8 cellular contexts compared by ENCODE assay signal in genomic region chr18:78875268-78875997, GRCh38.
DNase-seq lines count a peak whose midpoint lies in the region; ATAC-seq, FAIRE-seq and TF ChIP-seq lines count a peak whose summit lies in the region.

No MANE protein-coding gene starts in this region.

- H3K27ac ChIP-seq in RWPE2 (ENCODE audit: poor library complexity, severe bottlenecking) (no peak overlapping the region), small intestine (ENCODE audit: low read depth in 1 of 2, low read length in 1 of 2) (no peak overlapping the region)

- TF ChIP-seq CTCF in RWPE2 (IDR thresholded peaks at IDR 0.05; ENCODE audit: poor library complexity, severe bottlenecking), result peak; percentile 38

- H3K36me3 ChIP-seq in RWPE2 (ENCODE audit: low read depth), result no peaks in the 10 kb centered on the region
- H3K36me3 ChIP-seq in small intestine (ENCODE audit: control insufficient read depth in 2 of 2, insufficient read depth in 2 of 2, low read length in 2 of 2), result no peaks in the 10 kb centered on the region

- no peak overlapping the region for H3K4me3 ChIP-seq in RWPE2 (ENCODE audit: severe bottlenecking)
- H3K4me3 ChIP-seq in small intestine (ENCODE audit: low read depth in 1 of 2, low read length in 2 of 2), result no peak overlapping the region

- H3K9me3 ChIP-seq in RWPE2 (ENCODE audit: severe bottlenecking), result no peaks in the 10 kb centered on the region
- no peaks in the 10 kb centered on the region for H3K9me3 ChIP-seq in small intestine (ENCODE audit: control insufficient read depth, low read depth)

- no peaks in the 10 kb centered on the region for H3K4me1 ChIP-seq in RWPE2 (ENCODE audit: insufficient read depth, poor library complexity, severe bottlenecking)
- no peaks in the 10 kb centered on the region for H3K4me1 ChIP-seq in small intestine (ENCODE audit: control insufficient read depth in 2 of 2, insufficient read depth in 1 of 2, low read depth in 1 of 2, low read length in 1 of 2)

- no peak for FAIRE-seq in small intestine (lab: Jason Lieb, UNC)

- WGBS in small intestine, 3 donors, result 64 to 68% (median 68%) methylated on average over 14 of the region's 14 CpGs

- H3K27me3 ChIP-seq in RWPE2 (ENCODE audit: insufficient read depth, poor library complexity, severe bottlenecking), result no peaks in the 10 kb centered on the region
- H3K27me3 ChIP-seq in small intestine (ENCODE audit: control insufficient read depth in 2 of 2, insufficient read depth in 2 of 2, low read length in 2 of 2), result peaks cover 0 to 1% of the 10 kb centered on the region in 2 donors

- DNase-seq in DMS153 treated with DMSO at 0.1 percent for 48 hours (lab: John Stamatoyannopoulos, UW; ENCODE audit: unreplicated experiment) (peak; percentile 54), RWPE2 (ENCODE audit: low spot score) (no peak), erythroblast (lab: John Stamatoyannopoulos, UW) (peak; percentile 51 to 68), small intestine (peak; percentile 31), OCI-M2 (lab: John Stamatoyannopoulos, UW; ENCODE audit: unreplicated experiment) (no peak), DMS79 treated with DMSO at 0.1 percent for 48 hours (lab: John Stamatoyannopoulos, UW) (no peak)

- ATAC-seq in HG02884 (IDR thresholded peaks at IDR 0.05; ENCODE audit: unreplicated experiment) (peak; percentile 57), RWPE2 (ENCODE audit: low read depth) (no peak), HG02588 (IDR thresholded peaks at IDR 0.05; ENCODE audit: unreplicated experiment) (no peak)

- TF ChIP-seq POLR2A in erythroblast (IDR thresholded peaks at IDR 0.05; ENCODE audit: low read length), result no peak

Comparison
In these comparisons a context has a peak if more than half of its experiments do, and no peak if none do; other contexts are left out.
1. DNase-seq: peak in DMS153 treated with DMSO at 0.1 percent for 48 hours (single experiment), erythroblast (2 of 2) and small intestine (single experiment); none in RWPE2 (single experiment), OCI-M2 (single experiment) and DMS79 treated with DMSO at 0.1 percent for 48 hours (single experiment).